Comparison of ENCODE assay signal across 9 cellular contexts in the genomic region with DNA sequence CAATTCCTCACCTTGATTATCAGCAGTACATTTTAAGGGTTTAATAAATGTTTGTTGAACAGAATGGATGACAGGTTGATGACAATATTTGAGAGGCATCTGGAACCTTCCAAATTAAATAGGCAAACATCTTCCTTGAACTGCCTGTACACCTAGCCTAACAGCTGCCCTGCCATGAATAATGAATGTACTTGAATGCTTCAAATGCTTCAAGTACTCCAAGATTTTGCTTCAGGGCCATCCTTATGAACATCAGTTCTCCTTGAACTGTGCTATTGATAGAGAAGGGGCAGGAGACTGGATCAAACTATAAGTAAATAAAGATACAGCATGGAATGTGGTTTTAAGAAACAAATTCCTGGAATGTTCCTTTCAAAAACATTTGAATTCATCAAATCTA.
"Had no signal": no experiment of that assay in that cellular context is flagged by ENCODE, and none has a peak within 500 bp of the region (broad histone marks: within the 10 kb centered on the region; RNA-seq: fewer than 3 reads in every experiment).

No MANE protein-coding gene starts in this region.

- H3K9ac ChIP-seq: GM23248 had no signal

- H3K4me3 ChIP-seq: GM23248, GM23338, HAP-1 had no signal

- H2AFZ ChIP-seq: GM23248, GM23338 had no signal

- H3K27ac ChIP-seq: GM23248 had no signal

- H3K36me3 ChIP-seq: HAP-1 had no signal

- DNase-seq: GM23248, GOT3, H7, H9, HCEC 1CT, HFFc6 had no signal

- ATAC-seq: GM23338, HCT116 had no signal

- H3K4me1 ChIP-seq: HAP-1 had no signal

- H3K4me2 ChIP-seq: GM23338 had no signal

- H3K9me3 ChIP-seq: HAP-1 had no signal
